12 cellular contexts compared by ENCODE assay signal in the genomic region with DNA sequence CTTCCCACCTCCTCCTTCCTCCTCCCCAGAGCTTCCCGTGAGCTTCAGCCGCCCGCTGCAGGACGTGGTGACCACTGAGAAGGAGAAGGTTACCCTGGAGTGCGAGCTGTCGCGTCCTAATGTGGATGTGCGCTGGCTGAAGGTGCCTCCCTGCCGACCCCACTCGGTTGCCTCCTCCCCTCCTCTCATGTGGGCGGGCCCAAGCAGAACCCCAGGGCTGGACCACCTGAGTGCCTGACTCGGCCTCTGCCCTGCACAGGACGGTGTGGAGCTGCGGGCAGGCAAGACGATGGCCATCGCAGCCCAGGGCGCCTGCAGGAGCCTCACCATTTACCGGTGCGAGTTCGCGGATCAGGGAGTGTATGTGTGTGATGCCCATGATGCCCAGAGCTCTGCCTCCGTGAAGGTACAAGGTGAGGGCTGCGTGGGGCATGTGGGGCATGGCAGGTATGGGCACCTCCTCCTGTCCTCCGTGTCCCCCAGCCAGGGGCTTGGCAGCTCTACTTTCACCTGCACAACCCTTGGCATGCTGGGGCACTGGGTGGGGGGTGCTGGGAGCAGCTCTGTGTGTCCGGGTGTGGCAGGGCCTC.
DNase-seq lines count a peak whose midpoint lies in the region; ATAC-seq, FAIRE-seq and TF ChIP-seq lines count a peak whose summit lies in the region.
"Had no signal": no experiment of that assay in that cellular context is flagged by ENCODE, and none has a peak within 500 bp of the region (broad histone marks: within the 10 kb centered on the region; RNA-seq: fewer than 3 reads in every experiment).

No MANE protein-coding gene starts in this region.

- peaks cover 5% of the 10 kb centered on the region for H3K4me1 Mint-ChIP-seq in activated naive CD4-positive, alpha-beta T cell treated with anti-CD3 and anti-CD28 coated beads for 36 hours (ENCODE audit: low read depth)
- H3K4me1 Mint-ChIP-seq in T-cell: peaks cover 10 to 21% (median 10%) of the 10 kb centered on the region in 3 donors
- H3K4me1 Mint-ChIP-seq in stimulated activated naive B cell treated with anti-CD40 and anti-IgM and Interleukin-4, amounts not matched to agents 10 μg/mL and 1 μg/mL and 100 μg/mL, for 72 hours: peaks cover 10 to 29% of the 10 kb centered on the region in 2 donors

- no peaks in the 10 kb centered on the region for H3K27me3 Mint-ChIP-seq in activated naive CD4-positive, alpha-beta T cell treated with anti-CD3 and anti-CD28 coated beads for 36 hours (ENCODE audit: low read depth)
- H3K27me3 Mint-ChIP-seq in T-cell: no peaks in the 10 kb centered on the region
- H3K27me3 Mint-ChIP-seq in stimulated activated naive B cell treated with anti-CD40 and anti-IgM and Interleukin-4, amounts not matched to agents 10 μg/mL and 1 μg/mL and 100 μg/mL, for 72 hours: no peaks in the 10 kb centered on the region

- H3K27ac Mint-ChIP-seq in activated naive CD4-positive, alpha-beta T cell treated with anti-CD3 and anti-CD28 coated beads for 36 hours: no peak overlapping the region
- no peak overlapping the region for H3K27ac Mint-ChIP-seq in T-cell
- H3K27ac Mint-ChIP-seq in stimulated activated naive B cell treated with anti-CD40 and anti-IgM and Interleukin-4, amounts not matched to agents 10 μg/mL and 1 μg/mL and 100 μg/mL, for 72 hours: peak overlapping the region; percentile 20

- TF ChIP-seq CTCF in RWPE1 (conservative IDR thresholded peaks at IDR 0.05; ENCODE audit: low read depth): no peak

- TF ChIP-seq POLR2A in GM12891 (IDR thresholded peaks at IDR 0.05; ENCODE audit: low read depth, low read length): no peak

- no peak for DNase-seq in activated naive CD4-positive, alpha-beta T cell treated with anti-CD3 and anti-CD28 coated beads for 36 hours
- no peak for DNase-seq in activated naive CD4-positive, alpha-beta T cell treated with anti-CD3 and anti-CD28 coated beads, Interleukin-2, amount 50 U/mL, for 16 hours
- peak in 2 of 34 experiments; percentile 14 to 24 for DNase-seq in T-cell
- peak; percentile 13 for DNase-seq in left kidney (ENCODE audit: low read depth, low spot score)
- DNase-seq in stimulated activated naive B cell treated with anti-CD40 and anti-IgM and Interleukin-4, amounts not matched to agents 10 μg/mL and 1 μg/mL and 100 μg/mL, for 72 hours: no peak
- no peak for DNase-seq in GM12891 (ENCODE audit: insufficient read length, low spot score)
- no peak for DNase-seq in RWPE1 (ENCODE audit: low spot score)
- no peak for DNase-seq in NCI-H146 (lab: John Stamatoyannopoulos, UW)
- DNase-seq: anterior cingulate cortex; effector memory CD4-positive, alpha-beta T cell; NCI-H1930; stimulated activated CD4-positive, alpha-beta T cell treated with anti-CD3 and anti-CD28 coated beads, Interleukin-2, amount 100 ng/mL, for 24 hours had no signal

- no peaks in the 10 kb centered on the region for H3K9me3 Mint-ChIP-seq in activated naive CD4-positive, alpha-beta T cell treated with anti-CD3 and anti-CD28 coated beads for 36 hours
- H3K9me3 Mint-ChIP-seq in T-cell: no peaks in the 10 kb centered on the region
- no peaks in the 10 kb centered on the region for H3K9me3 Mint-ChIP-seq in stimulated activated naive B cell treated with anti-CD40 and anti-IgM and Interleukin-4, amounts not matched to agents 10 μg/mL and 1 μg/mL and 100 μg/mL, for 72 hours

- POLR2A ChIA-PET in T-cell (lab: Charles Lee): no interaction called here
- POLR2A ChIA-PET in RWPE1 (lab: Yijun Ruan, JAX; ENCODE audit: low non-redundant PET): no interaction called here

- H3K4me3 Mint-ChIP-seq in activated naive CD4-positive, alpha-beta T cell treated with anti-CD3 and anti-CD28 coated beads for 36 hours: peak overlapping the region; percentile 21
- H3K4me3 Mint-ChIP-seq in T-cell: peak overlapping the region; percentile 59 to 83 (median 78)
- H3K4me3 Mint-ChIP-seq in stimulated activated naive B cell treated with anti-CD40 and anti-IgM and Interleukin-4, amounts not matched to agents 10 μg/mL and 1 μg/mL and 100 μg/mL, for 72 hours: peak overlapping the region; percentile 22 to 48

- H3K36me3 Mint-ChIP-seq in activated naive CD4-positive, alpha-beta T cell treated with anti-CD3 and anti-CD28 coated beads for 36 hours (ENCODE audit: low read depth): no peaks in the 10 kb centered on the region
- H3K36me3 Mint-ChIP-seq in T-cell: no peaks in the 10 kb centered on the region
- H3K36me3 Mint-ChIP-seq in stimulated activated naive B cell treated with anti-CD40 and anti-IgM and Interleukin-4, amounts not matched to agents 10 μg/mL and 1 μg/mL and 100 μg/mL, for 72 hours: peaks cover 3 to 9% of the 10 kb centered on the region in 2 donors

- no peak overlapping the region for H3K27ac ChIP-seq in RWPE1

- no peak for ATAC-seq in T-cell (replicated peaks in 1 of 4)
- no peak for ATAC-seq in stimulated activated naive B cell treated with anti-CD40 and anti-IgM and Interleukin-4, amounts not matched to agents 10 μg/mL and 1 μg/mL and 100 μg/mL, for 72 hours (replicated peaks)

- intact Hi-C loops in activated naive CD4-positive, alpha-beta T cell treated with anti-CD3 and anti-CD28 coated beads for 36 hours (cut with micrococcal nuclease): loop anchor here (1.0 to 2.0 kb wide), 5 partner anchors 64 to 182 kb away; a partner anchor contains a TSS

- CTCF ChIA-PET in activated naive CD4-positive, alpha-beta T cell treated with anti-CD3 and anti-CD28 coated beads for 36 hours (lab: Charles Lee): no interaction called here
- CTCF ChIA-PET in T-cell (lab: Charles Lee) (no interaction called here), RWPE1 (lab: Yijun Ruan, JAX) (interaction anchor here (0.6 kb wide), 1 partner anchor 120 kb away, joined by 3 read pairs; no protein-coding TSS in a partner anchor)

- no peak for FAIRE-seq in GM12891 (lab: Jason Lieb, UNC)

TF ChIP-seq in GM12891, 5 proteins besides CTCF, POLR2A, EP300 and RAD21:
- TF ChIP-seq POLR2AphosphoS5 (IDR thresholded peaks at IDR 0.05; ENCODE audit: low read depth, low read length): no peak
- TF ChIP-seq TAF1 (IDR thresholded peaks at IDR 0.05; ENCODE audit: low read depth, low read length): no peak

Comparison
In these comparisons a context has a peak if more than half of its experiments do, and no peak if none do; other contexts are left out.
1. H3K4me3 Mint-ChIP-seq: peak in every context shown above with its lines; median percentile 78 in T-cell; 35 in stimulated activated naive B cell treated with anti-CD40 and anti-IgM and Interleukin-4, amounts not matched to agents 10 μg/mL and 1 μg/mL and 100 μg/mL, for 72 hours; 21 in activated naive CD4-positive, alpha-beta T cell treated with anti-CD3 and anti-CD28 coated beads for 36 hours.